Comparison of ENCODE assay signal across 24 cellular contexts in the genomic region with DNA sequence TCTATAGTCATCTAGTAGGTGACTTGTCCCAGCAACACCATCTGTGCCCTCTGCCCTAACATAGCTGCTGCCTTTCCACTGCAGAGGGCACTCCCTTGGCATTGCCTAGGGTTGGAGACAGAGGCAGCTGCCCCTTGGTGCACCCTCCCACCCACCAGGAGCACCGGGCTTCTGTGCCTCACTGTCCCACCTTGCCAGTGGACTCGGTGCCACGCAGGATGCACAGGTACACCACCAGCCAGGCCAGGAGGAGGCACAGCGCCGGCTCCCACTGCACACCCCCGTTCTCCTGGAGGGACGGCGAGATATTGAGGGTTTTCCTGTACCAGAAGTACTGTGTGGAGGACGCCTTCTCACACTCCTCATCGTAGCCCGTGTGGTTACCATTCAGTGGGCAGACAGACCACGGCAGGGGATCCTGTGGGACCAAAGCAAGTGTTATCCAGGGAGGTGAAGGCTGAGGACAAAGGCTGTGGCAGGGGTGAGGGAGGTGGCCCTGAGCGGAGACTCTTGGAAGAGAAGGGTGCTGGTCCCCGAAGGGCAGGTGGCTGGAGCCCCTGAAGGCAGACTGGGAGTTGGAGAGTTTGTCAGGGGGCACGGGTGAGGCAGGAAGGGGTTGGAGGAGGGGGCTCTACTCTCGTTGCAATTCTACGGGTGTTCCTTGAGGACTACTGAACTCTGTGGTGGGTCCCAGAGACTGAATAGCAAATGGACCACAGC. TPM values are rescaled to one million over a fixed set of nuclear protein-coding genes. Genes with fewer than 3 reads are reported as not detected.
"Had no signal": no experiment of that assay in that cellular context is flagged by ENCODE, and none has a peak within 500 bp of the region (broad histone marks: within the 10 kb centered on the region; RNA-seq: fewer than 3 reads in every experiment).

No MANE protein-coding gene starts in this region.

- H3K27me3 ChIP-seq: adrenal gland, breast epithelium, SJSA1 had no signal

- H3K9me3 Mint-ChIP-seq: activated naive CD4-positive, alpha-beta T cell treated with anti-CD3 and anti-CD28 coated beads, Interleukin-2, amount 10 ng/mL, durations not matched to agents 7 days and 5 days; activated naive CD8-positive, alpha-beta T cell treated with anti-CD3 and anti-CD28 coated beads, Interleukin-2, amount 10 ng/mL, durations not matched to agents 7 days and 5 days; activated T-cell treated with anti-CD3 and anti-CD28 coated beads, Interleukin-2, amount 50 U/mL, for 72 hours; activated T-helper 2 cell treated with anti-CD3 and anti-CD28 coated beads, Interferon-gamma antibody, Interleukin-2, Interleukin-4, amounts not matched to agents 10 μg/mL and 5 μg/mL and 100 μg/mL, durations not matched to agents 14 hours and 24 hours and 36 hours; T-helper 1 cell treated with Interleukin-12 subunit alpha and Interleukin-12 subunit beta and Interleukin-4 antibody, amounts not matched to agents 30 μg/mL and 1 μg/mL, for 36 hours; WTC11 had no signal

- H3K4me3 ChIP-seq: adrenal gland, breast epithelium, SJSA1 had no signal

- H3K4me3 Mint-ChIP-seq: activated CD8-positive, alpha-beta T cell treated with anti-CD3 and anti-CD28 coated beads, Interleukin-2, amount 10 ng/mL, durations not matched to agents 7 days and 5 days; activated naive CD4-positive, alpha-beta T cell treated with anti-CD3 and anti-CD28 coated beads, Interleukin-2, amount 10 ng/mL, durations not matched to agents 7 days and 5 days; activated naive CD8-positive, alpha-beta T cell treated with anti-CD3 and anti-CD28 coated beads, Interleukin-2, amount 10 ng/mL, durations not matched to agents 7 days and 5 days; activated T-cell treated with anti-CD3 and anti-CD28 coated beads, Interleukin-2, amount 50 U/mL, for 72 hours; T-helper 1 cell treated with Interleukin-12 subunit alpha and Interleukin-12 subunit beta and Interleukin-4 antibody, amounts not matched to agents 30 μg/mL and 1 μg/mL, for 36 hours; WTC11 had no signal

- H3K27ac Mint-ChIP-seq: activated CD8-positive, alpha-beta T cell treated with anti-CD3 and anti-CD28 coated beads, Interleukin-2, amount 10 ng/mL, durations not matched to agents 7 days and 5 days; activated naive CD4-positive, alpha-beta T cell treated with anti-CD3 and anti-CD28 coated beads, Interleukin-2, amount 10 ng/mL, durations not matched to agents 7 days and 5 days; activated naive CD8-positive, alpha-beta T cell treated with anti-CD3 and anti-CD28 coated beads, Interleukin-2, amount 10 ng/mL, durations not matched to agents 7 days and 5 days; activated T-cell treated with anti-CD3 and anti-CD28 coated beads, Interleukin-2, amount 50 U/mL, for 72 hours; activated T-helper 2 cell treated with anti-CD3 and anti-CD28 coated beads, Interferon-gamma antibody, Interleukin-2, Interleukin-4, amounts not matched to agents 10 μg/mL and 5 μg/mL and 100 μg/mL, durations not matched to agents 14 hours and 24 hours and 36 hours; T-helper 1 cell treated with Interleukin-12 subunit alpha and Interleukin-12 subunit beta and Interleukin-4 antibody, amounts not matched to agents 30 μg/mL and 1 μg/mL, for 36 hours; WTC11 had no signal

- H3K9me3 ChIP-seq: adrenal gland, breast epithelium, SJSA1 had no signal

- H3K36me3 Mint-ChIP-seq: activated naive CD4-positive, alpha-beta T cell treated with anti-CD3 and anti-CD28 coated beads, Interleukin-2, amount 10 ng/mL, durations not matched to agents 7 days and 5 days; activated naive CD8-positive, alpha-beta T cell treated with anti-CD3 and anti-CD28 coated beads, Interleukin-2, amount 10 ng/mL, durations not matched to agents 7 days and 5 days; WTC11 had no signal

- H3K4me1 ChIP-seq: adrenal gland, breast epithelium had no signal

- H3K27ac ChIP-seq: adrenal gland, breast epithelium, SJSA1 had no signal

- DNase-seq: activated CD4-positive, alpha-beta T cell treated with anti-CD3 and anti-CD28 coated beads for 48 hours; activated CD4-positive, alpha-beta T cell treated with anti-CD3 and anti-CD28 coated beads, Interleukin-2, amount 50 U/mL, for 4 hours; activated CD4-positive, CD25-positive, alpha-beta regulatory T cell treated with anti-CD3 and anti-CD28 coated beads, Interleukin-2, amount 50 U/mL, for 72 hours; activated CD8-positive, alpha-beta T cell treated with anti-CD3 and anti-CD28 coated beads, Interleukin-2, amount 10 ng/mL, durations not matched to agents 7 days and 5 days; activated gamma-delta T cell treated with Interleukin-2 at 50 U/mL for 16 hours; activated naive CD4-positive, alpha-beta T cell treated with anti-CD3 and anti-CD28 coated beads, Interleukin-2, amount 10 ng/mL, durations not matched to agents 7 days and 5 days; activated naive CD8-positive, alpha-beta T cell treated with anti-CD3 and anti-CD28 coated beads, Interleukin-2, amount 10 ng/mL, durations not matched to agents 7 days and 5 days; activated T-cell treated with anti-CD3 and anti-CD28 coated beads, Interleukin-2, amount 50 U/mL, for 72 hours; aorta; caudate nucleus; Kasumi-1; KBM-7; NCI-H1436 treated with DMSO at 0.1 percent for 48 hours; NCI-H187; NCI-H446; NCI-H524; SW 1271; T-helper 9 cell had no signal

- H3K36me3 ChIP-seq: adrenal gland, breast epithelium, SJSA1 had no signal

RNA-seq across cellular contexts. Expression of a gene that starts 20.6 kb away (rescaled TPM):
- total RNA-seq: activated CD8-positive, alpha-beta T cell treated with anti-CD3 and anti-CD28 coated beads, Interleukin-2, amount 10 ng/mL, durations not matched to agents 7 days and 5 days; activated naive CD8-positive, alpha-beta T cell treated with anti-CD3 and anti-CD28 coated beads, Interleukin-2, amount 10 ng/mL, durations not matched to agents 7 days and 5 days; activated T-cell treated with anti-CD3 and anti-CD28 coated beads, Interleukin-2, amount 50 U/mL, for 72 hours; activated T-helper 2 cell treated with anti-CD3 and anti-CD28 coated beads, Interferon-gamma antibody, Interleukin-2, Interleukin-4, amounts not matched to agents 10 μg/mL and 5 μg/mL and 100 μg/mL, durations not matched to agents 14 hours and 24 hours and 36 hours had no signal
